In the genomic region with DNA sequence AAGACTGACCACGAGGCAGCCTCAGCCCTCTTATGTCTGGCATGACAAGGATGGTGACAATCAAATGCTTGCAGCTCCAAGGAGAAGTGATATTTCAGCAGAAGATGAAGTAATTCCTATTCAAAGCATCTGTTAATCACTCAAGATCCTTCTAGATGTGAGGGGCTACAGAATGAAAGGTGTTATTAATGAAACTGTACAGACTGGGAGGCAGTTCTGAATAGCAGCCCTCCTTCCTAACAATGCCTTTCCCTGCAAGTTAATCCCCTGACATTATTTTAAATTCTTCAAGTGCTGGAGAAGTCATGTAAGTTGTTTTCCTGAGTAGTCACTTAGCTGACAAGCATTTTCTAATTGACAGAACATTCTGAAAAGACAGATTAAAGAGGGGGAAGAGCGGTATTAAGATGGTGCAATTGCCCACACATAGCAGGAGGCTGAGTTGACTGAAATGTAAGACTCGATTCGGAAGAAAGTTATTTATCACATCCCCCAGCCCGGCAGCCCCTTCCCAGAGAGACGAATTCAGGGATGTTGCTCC, we compare ENCODE assay signal across 20 cellular contexts.
"Had no signal": no experiment of that assay in that cellular context is flagged by ENCODE, and none has a peak within 500 bp of the region (broad histone marks: within the 10 kb centered on the region; RNA-seq: fewer than 3 reads in every experiment).

No MANE protein-coding gene starts in this region.

- H3K27me3 ChIP-seq: dorsolateral prefrontal cortex, suprapubic skin, transverse colon, vagina had no signal

- H3K4me3 ChIP-seq: dorsolateral prefrontal cortex, left ventricle myocardium inferior, lower lobe of right lung, prostate gland, skin epidermis, suprapubic skin, transverse colon, vagina had no signal

- DNase-seq: effector CD4-positive, alpha-beta T cell; immature natural killer cell; kidney glomerular epithelial cell; left colon; left ventricle myocardium inferior; lower lobe of right lung; natural killer cell; right cardiac atrium; stimulated activated CD4-positive, alpha-beta T cell treated with anti-CD3 and anti-CD28 coated beads, Interleukin-15, amount 100 ng/mL, for 24 hours; stimulated activated CD4-positive, alpha-beta T cell treated with anti-CD3 and anti-CD28 coated beads, Interleukin-4, amount 100 ng/mL, for 1 hour; stimulated activated CD8-positive, alpha-beta memory T cell treated with anti-CD3 and anti-CD28 coated beads, Interleukin-4, amount 100 ng/mL, for 48 hours; stimulated activated naive CD4-positive, alpha-beta T cell; stimulated activated naive CD8-positive, alpha-beta T cell treated with anti-CD3 and anti-CD28 coated beads, Interleukin-15, amount 100 ng/mL, for 72 hours; transverse colon had no signal

- H3K27ac ChIP-seq: dorsolateral prefrontal cortex, left ventricle myocardium inferior, lower lobe of right lung, prostate gland, skin epidermis, suprapubic skin, transverse colon, vagina had no signal

- ATAC-seq: left colon; lower lobe of right lung; natural killer cell; right cardiac atrium; stimulated activated naive CD8-positive, alpha-beta T cell treated with anti-CD3 and anti-CD28 coated beads, Interleukin-15, amount 100 ng/mL, for 72 hours had no signal

- H3K4me1 ChIP-seq: left ventricle myocardium inferior, lower lobe of right lung, prostate gland, suprapubic skin, transverse colon, vagina had no signal

- H3K36me3 Mint-ChIP-seq: immature natural killer cell, natural killer cell had no signal

- H3K9me3 ChIP-seq: left ventricle myocardium inferior, lower lobe of right lung, prostate gland, suprapubic skin, transverse colon, vagina had no signal

- H3K27ac Mint-ChIP-seq: immature natural killer cell; natural killer cell; stimulated activated naive CD8-positive, alpha-beta T cell treated with anti-CD3 and anti-CD28 coated beads, Interleukin-15, amount 100 ng/mL, for 72 hours had no signal

- H3K36me3 ChIP-seq: left ventricle myocardium inferior, lower lobe of right lung, prostate gland, suprapubic skin, transverse colon, vagina had no signal

- H3K4me1 Mint-ChIP-seq: immature natural killer cell; natural killer cell; neural crest cell; stimulated activated naive CD8-positive, alpha-beta T cell treated with anti-CD3 and anti-CD28 coated beads, Interleukin-15, amount 100 ng/mL, for 72 hours had no signal

- H3K9me3 Mint-ChIP-seq: immature natural killer cell; natural killer cell; neural crest cell; stimulated activated naive CD8-positive, alpha-beta T cell treated with anti-CD3 and anti-CD28 coated beads, Interleukin-15, amount 100 ng/mL, for 72 hours had no signal

- H3K4me3 Mint-ChIP-seq: immature natural killer cell; natural killer cell; neural crest cell; stimulated activated naive CD8-positive, alpha-beta T cell treated with anti-CD3 and anti-CD28 coated beads, Interleukin-15, amount 100 ng/mL, for 72 hours had no signal
